ENCODE assay signal across 20 cellular contexts in the genomic region with DNA sequence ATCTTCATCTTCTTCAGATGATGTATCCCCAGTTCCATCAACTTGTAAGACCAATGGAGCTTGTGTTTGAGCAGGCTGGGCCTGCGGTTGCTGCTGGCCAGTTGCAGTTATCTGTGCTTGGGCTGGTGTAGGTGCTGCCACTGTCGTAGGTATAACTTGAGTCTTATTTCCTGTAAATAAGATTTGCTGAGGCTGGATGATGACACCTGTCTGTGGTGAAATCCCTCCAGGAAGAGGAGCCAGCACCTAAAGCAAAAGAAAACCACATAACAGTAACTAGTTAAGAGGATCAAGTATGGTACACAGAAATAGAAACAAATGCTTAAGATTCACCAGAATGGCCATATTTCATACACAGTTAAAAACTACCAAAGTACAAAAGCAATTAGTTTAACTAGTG. TPM values are rescaled to one million over a fixed set of nuclear protein-coding genes. Genes with fewer than 3 reads are reported as not detected.
DNase-seq lines count a peak whose midpoint lies in the region; ATAC-seq and TF ChIP-seq lines count a peak whose summit lies in the region.
"Had no signal": no experiment of that assay in that cellular context is flagged by ENCODE, and none has a peak within 500 bp of the region (broad histone marks: within the 10 kb centered on the region; RNA-seq: fewer than 3 reads in every experiment).

No MANE protein-coding gene starts in this region.

- H3K9me3 ChIP-seq in thymus (ENCODE audit: control insufficient read depth): no peaks in the 10 kb centered on the region
- no peaks in the 10 kb centered on the region for H3K9me3 ChIP-seq in PC-3 (ENCODE audit: low read length)
- H3K9me3 ChIP-seq: prostate gland had no signal

- H3K4me3 ChIP-seq in thymus (ENCODE audit: low read length): no peak overlapping the region
- no peak overlapping the region for H3K4me3 ChIP-seq in PC-3 (ENCODE audit: low read length)
- H3K4me3 ChIP-seq: neural progenitor cell, prostate gland had no signal

- CTCF ChIA-PET in PC-3 (lab: Charles Lee): no interaction called here

- peak; percentile 36 for ATAC-seq in central memory CD8-positive, alpha-beta T cell (replicated peaks; ENCODE audit: extremely low read depth, poor library complexity, severe bottlenecking)
- ATAC-seq in GM19395 (IDR thresholded peaks at IDR 0.05; ENCODE audit: unreplicated experiment) (no peak), PC-3 (no peak)

- DNase-seq in activated naive CD4-positive, alpha-beta T cell (lab: John Stamatoyannopoulos, UW): no peak
- DNase-seq in T-helper 2 cell treated with Interferon-gamma antibody and Interleukin-4, amounts not matched to agents 5 μg/mL and 100 μg/mL, for 36 hours (ENCODE audit: low spot score): no peak
- no peak for DNase-seq in central memory CD8-positive, alpha-beta T cell (ENCODE audit: low spot score in 2 of 2)
- DNase-seq in posterior cingulate gyrus: no peak
- DNase-seq in PC-3: no peak
- DNase-seq: DMS53, erythroblast, foreskin fibroblast, GF-D8, H9, NCI-H1694, NCI-H2171 treated with DMSO at 0.1 percent for 48 hours, NCI-H526, RPMI8226 had no signal

- H3K36me3 Mint-ChIP-seq in activated naive CD4-positive, alpha-beta T cell treated with anti-CD3 and anti-CD28 coated beads, Interleukin-2, amount 50 U/mL, for 24 hours: peaks cover 19% of the 10 kb centered on the region
- peaks cover 60% of the 10 kb centered on the region for H3K36me3 Mint-ChIP-seq in T-helper 2 cell treated with Interferon-gamma antibody and Interleukin-4, amounts not matched to agents 5 μg/mL and 100 μg/mL, for 36 hours (ENCODE audit: low read depth)
- peaks cover 41% of the 10 kb centered on the region for H3K36me3 Mint-ChIP-seq in central memory CD8-positive, alpha-beta T cell (ENCODE audit: insufficient read depth)

- no peaks in the 10 kb centered on the region for H3K9me2 ChIP-seq in PC-3 (replicated peaks; ENCODE audit: low read length)

- intact Hi-C loops in posterior cingulate gyrus (cut with DNase I) (no loop called here), PC-3 (cut with micrococcal nuclease) (no loop called here)

- H3K9ac ChIP-seq in PC-3 (ENCODE audit: low read length): no peak overlapping the region
- H3K9ac ChIP-seq: neural progenitor cell had no signal

- H3K27ac Mint-ChIP-seq in activated naive CD4-positive, alpha-beta T cell treated with anti-CD3 and anti-CD28 coated beads, Interleukin-2, amount 50 U/mL, for 24 hours: peak overlapping the region; percentile 69
- peak overlapping the region; percentile 90 for H3K27ac Mint-ChIP-seq in T-helper 2 cell treated with Interferon-gamma antibody and Interleukin-4, amounts not matched to agents 5 μg/mL and 100 μg/mL, for 36 hours
- peak overlapping the region; percentile 14 for H3K27ac Mint-ChIP-seq in central memory CD8-positive, alpha-beta T cell (ENCODE audit: low read depth)
- H3K27ac Mint-ChIP-seq: H9, neural progenitor cell had no signal

- no peaks in the 10 kb centered on the region for H3K27me3 Mint-ChIP-seq in activated naive CD4-positive, alpha-beta T cell treated with anti-CD3 and anti-CD28 coated beads, Interleukin-2, amount 50 U/mL, for 24 hours
- no peaks in the 10 kb centered on the region for H3K27me3 Mint-ChIP-seq in T-helper 2 cell treated with Interferon-gamma antibody and Interleukin-4, amounts not matched to agents 5 μg/mL and 100 μg/mL, for 36 hours (ENCODE audit: low read depth)
- H3K27me3 Mint-ChIP-seq in central memory CD8-positive, alpha-beta T cell: no peaks in the 10 kb centered on the region

- peak overlapping the region; percentile 67 for H3K4me3 Mint-ChIP-seq in activated naive CD4-positive, alpha-beta T cell treated with anti-CD3 and anti-CD28 coated beads, Interleukin-2, amount 50 U/mL, for 24 hours
- peak overlapping the region; percentile 77 for H3K4me3 Mint-ChIP-seq in T-helper 2 cell treated with Interferon-gamma antibody and Interleukin-4, amounts not matched to agents 5 μg/mL and 100 μg/mL, for 36 hours
- no peak overlapping the region for H3K4me3 Mint-ChIP-seq in central memory CD8-positive, alpha-beta T cell
- H3K4me3 Mint-ChIP-seq: CD14-positive monocyte, H9, neural progenitor cell had no signal

- no peaks in the 10 kb centered on the region for H4K20me1 ChIP-seq in PC-3 (ENCODE audit: low read length)

- H2AFZ ChIP-seq in PC-3 (ENCODE audit: low read length): no peak overlapping the region
- H2AFZ ChIP-seq: neural progenitor cell had no signal

- H3K27ac ChIP-seq in thymus (ENCODE audit: low read depth) (peak overlapping the region; percentile 1), PC-3 (ENCODE audit: low read length) (no peak overlapping the region)
- H3K27ac ChIP-seq: neural progenitor cell, prostate gland had no signal

- WGBS in thymus: 51% methylated on average over 2 of the region's 2 CpGs

- no peaks in the 10 kb centered on the region; the same call in 1 of the 2 replicates for H3K79me2 ChIP-seq in PC-3 (ENCODE audit: low read length)

- H3K4me1 ChIP-seq in thymus (ENCODE audit: control insufficient read depth, insufficient read depth, low read length): peaks cover 8% of the 10 kb centered on the region
- peaks cover 14% of the 10 kb centered on the region for H3K4me1 ChIP-seq in PC-3 (ENCODE audit: insufficient read depth, low read length)
- H3K4me1 ChIP-seq: neural progenitor cell, prostate gland had no signal

- no peaks in the 10 kb centered on the region for H3K27me3 ChIP-seq in thymus (ENCODE audit: control insufficient read depth, insufficient read depth)
- H3K27me3 ChIP-seq in PC-3 (ENCODE audit: low read length): no peaks in the 10 kb centered on the region
- H3K27me3 ChIP-seq: neural progenitor cell had no signal

- BruUV-seq in PC-3 (replicated peaks; lab: Mats Ljungman, UMichigan): no TSS peak

- H3K9me3 Mint-ChIP-seq in activated naive CD4-positive, alpha-beta T cell treated with anti-CD3 and anti-CD28 coated beads, Interleukin-2, amount 50 U/mL, for 24 hours: no peaks in the 10 kb centered on the region
- H3K9me3 Mint-ChIP-seq in T-helper 2 cell treated with Interferon-gamma antibody and Interleukin-4, amounts not matched to agents 5 μg/mL and 100 μg/mL, for 36 hours: no peaks in the 10 kb centered on the region
- no peaks in the 10 kb centered on the region for H3K9me3 Mint-ChIP-seq in central memory CD8-positive, alpha-beta T cell
- H3K9me3 Mint-ChIP-seq: CD14-positive monocyte, H9, neural progenitor cell had no signal

- POLR2A ChIA-PET in PC-3 (lab: Charles Lee; ENCODE audit: unreplicated experiment): no interaction called here

- H3F3A ChIP-seq in PC-3 (ENCODE audit: low read length, unreplicated experiment): no peaks in the 10 kb centered on the region

- H3K4me2 ChIP-seq in PC-3 (ENCODE audit: low read length): no peak overlapping the region
- H3K4me2 ChIP-seq: neural progenitor cell had no signal

- H3K36me3 ChIP-seq in thymus (ENCODE audit: control insufficient read depth, insufficient read depth): peaks cover 21% of the 10 kb centered on the region
- peaks cover 27% of the 10 kb centered on the region for H3K36me3 ChIP-seq in PC-3 (ENCODE audit: low read depth, low read length)
- H3K36me3 ChIP-seq: prostate gland had no signal

- peaks cover 48% of the 10 kb centered on the region for H3K4me1 Mint-ChIP-seq in activated naive CD4-positive, alpha-beta T cell treated with anti-CD3 and anti-CD28 coated beads, Interleukin-2, amount 50 U/mL, for 24 hours
- H3K4me1 Mint-ChIP-seq in T-helper 2 cell treated with Interferon-gamma antibody and Interleukin-4, amounts not matched to agents 5 μg/mL and 100 μg/mL, for 36 hours (ENCODE audit: low read depth): peaks cover 39% of the 10 kb centered on the region
- H3K4me1 Mint-ChIP-seq in central memory CD8-positive, alpha-beta T cell: peaks cover 45% of the 10 kb centered on the region
- H3K4me1 Mint-ChIP-seq: CD14-positive monocyte, neural progenitor cell had no signal

- TF ChIP-seq CTCF in PC-3 (conservative IDR thresholded peaks at IDR 0.05; ENCODE audit: low read depth, low read length): no peak

RNA-seq across cellular contexts. Expression of gene GTF2A1, which starts 28.2 kb away (rescaled TPM):
- polyA plus RNA-seq in thymus: 14.1 TPM
- total RNA-seq in PC-3 (2014; rRNA removed): 20.7 and 24.4 TPM in 2 replicates

Comparison
In these comparisons a context has a peak if more than half of its experiments do, and no peak if none do; other contexts are left out.
1. H3K27ac Mint-ChIP-seq: peak in every context shown above with its lines; median percentile 90 in T-helper 2 cell treated with Interferon-gamma antibody and Interleukin-4, amounts not matched to agents 5 μg/mL and 100 μg/mL, for 36 hours; 69 in activated naive CD4-positive, alpha-beta T cell treated with anti-CD3 and anti-CD28 coated beads, Interleukin-2, amount 50 U/mL, for 24 hours; 14 in central memory CD8-positive, alpha-beta T cell.